In the genomic region with DNA sequence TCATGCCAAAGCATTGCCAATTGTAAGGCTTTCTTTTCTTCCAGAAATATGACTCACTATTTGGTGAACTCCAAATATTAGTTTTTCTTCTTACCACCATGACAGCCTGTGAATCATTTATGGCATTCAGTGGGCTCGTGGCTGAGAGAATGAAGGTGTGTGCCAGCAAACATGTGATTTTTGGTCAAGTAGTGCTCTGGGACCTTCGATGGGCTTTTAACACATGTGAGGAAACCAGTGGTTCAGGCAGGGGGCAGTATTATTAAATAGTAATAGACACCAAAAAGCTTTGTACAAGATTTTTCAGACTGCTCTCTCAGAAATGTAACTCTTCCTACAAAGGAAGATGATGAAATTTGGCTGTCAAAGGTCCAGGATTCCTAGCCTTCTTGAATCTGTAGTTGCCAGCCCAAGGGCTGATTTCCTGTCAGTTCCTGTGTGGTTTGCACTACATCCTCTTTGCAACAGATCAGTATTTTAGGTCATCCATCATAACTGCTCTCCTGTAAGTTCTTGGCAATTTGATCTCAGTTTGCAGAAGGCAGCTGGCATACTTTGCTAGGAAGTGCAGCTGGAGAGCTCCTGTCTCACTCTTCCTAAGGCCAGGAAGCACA, we compare ENCODE assay signal across 8 cellular contexts.
DNase-seq lines count a peak whose midpoint lies in the region; ATAC-seq and TF ChIP-seq lines count a peak whose summit lies in the region.

No MANE protein-coding gene starts in this region.

- peak overlapping the region; percentile 18 for H3K4me2 ChIP-seq in IMR-90 (ENCODE audit: low read depth, low read length)

- no peak for TF ChIP-seq POLR2A in IMR-90 (IDR thresholded peaks at IDR 0.05; ENCODE audit: low read depth, low read length)

- peaks cover 20 to 32% of the 10 kb centered on the region in 2 experiments for H3K79me1 ChIP-seq in IMR-90 (ENCODE audit: low read depth in 1 of 2, low read length in 2 of 2)

- H3K4me3 ChIP-seq in IMR-90 (ENCODE audit: insufficient read depth, low read depth, low read length) (no peak overlapping the region), choroid plexus epithelial cell (ENCODE audit: low read depth, low read length) (no peak overlapping the region), mesodermal cell (ENCODE audit: extremely low read depth, insufficient read depth, low read length, poor library complexity, severe bottlenecking) (no peak overlapping the region), stomach smooth muscle (ENCODE audit: low read length in 2 of 2) (no peak overlapping the region)

- TF ChIP-seq RAD21 in IMR-90 (IDR thresholded peaks at IDR 0.05; ENCODE audit: low read length), result peak; percentile 45

- intact Hi-C loops in IMR-90 (cut with micrococcal nuclease), result loop anchor here (1.0 to 10.0 kb wide), 6 partner anchors 180 to 441 kb away; partner anchors contain the start of gene MRPL33

- H3K9ac ChIP-seq in IMR-90 (ENCODE audit: low read depth, low read length) (peak overlapping the region; percentile 18; the same call in 1 of the 2 replicates), stomach smooth muscle (ENCODE audit: low read length in 2 of 2) (peak overlapping the region in 1 of 2 donors; percentile 34)

- H3K4ac ChIP-seq in IMR-90 (ENCODE audit: low read depth, low read length), result peak overlapping the region; percentile 82

- H3K9me1 ChIP-seq in IMR-90 (ENCODE audit: insufficient read depth, low read length), result peaks cover 3% of the 10 kb centered on the region; the same call in 1 of the 2 replicates

- DNase-seq in DMS 273 (lab: John Stamatoyannopoulos, UW; ENCODE audit: unreplicated experiment) (peak; percentile 84), IMR-90 (peak; percentile 97), SW 1271 (lab: John Stamatoyannopoulos, UW) (peak; percentile 84 to 98), choroid plexus epithelial cell (ENCODE audit: low read depth) (peak; percentile 99), NCI-H748 (lab: John Stamatoyannopoulos, UW; ENCODE audit: unreplicated experiment) (no peak)

- in situ Hi-C loops in IMR-90 (cut with MboI; ENCODE audit: low sequenced_read_pairs), result no loop called here

- peak overlapping the region; percentile 8; the same call in 1 of the 2 replicates for H3K14ac ChIP-seq in IMR-90 (replicated peaks; ENCODE audit: low read depth, low read length)

- H2AK5ac ChIP-seq in IMR-90 (ENCODE audit: low read depth, low read length), result peak overlapping the region; percentile 17; the same call in 1 of the 2 replicates

- H3K27me3 ChIP-seq in IMR-90 (ENCODE audit: control insufficient read depth, insufficient read depth, low read length) (no peaks in the 10 kb centered on the region), stomach smooth muscle (ENCODE audit: control insufficient read depth in 1 of 2, insufficient read depth in 2 of 2, low read length in 2 of 2) (no peaks in the 10 kb centered on the region)

- H2AK9ac ChIP-seq in IMR-90 (replicated peaks; ENCODE audit: low read depth, low read length, poor library complexity), result no peak overlapping the region

- peak overlapping the region; percentile 30 for H3K56ac ChIP-seq in IMR-90 (ENCODE audit: extremely low read depth, insufficient read depth, low read length)

- no TSS peak for BruUV-seq in IMR-90 (replicated peaks; lab: Mats Ljungman, UMichigan)

- H2BK5ac ChIP-seq in IMR-90 (ENCODE audit: low read depth, low read length, poor library complexity, severe bottlenecking), result peak overlapping the region; percentile 89

- H2BK120ac ChIP-seq in IMR-90 (ENCODE audit: low read depth, low read length), result peak overlapping the region; percentile 88

- H2AFZ ChIP-seq in IMR-90 (replicated peaks; ENCODE audit: low read length, poor library complexity), result no peak overlapping the region

- CTCF ChIA-PET in IMR-90 (lab: Yijun Ruan, JAX), result interaction anchor here (0.9 to 1.0 kb wide), 2 partner anchors 10 to 78 kb away, joined by 3 to 4 read pairs; no protein-coding TSS in a partner anchor

- peak overlapping the region; percentile 67 for H2BK20ac ChIP-seq in IMR-90 (ENCODE audit: low read depth, low read length)

- no peaks in the 10 kb centered on the region for H4K20me1 ChIP-seq in IMR-90 (ENCODE audit: insufficient read depth, low read length)

- H3K4me1 ChIP-seq in IMR-90 (ENCODE audit: control insufficient read depth, insufficient read depth, low read length), result peaks cover 16% of the 10 kb centered on the region
- H3K4me1 ChIP-seq in mesodermal cell (ENCODE audit: control insufficient read depth, insufficient read depth, low read length, poor library complexity, severe bottlenecking), result peaks cover 2% of the 10 kb centered on the region
- peaks cover 4% of the 10 kb centered on the region for H3K4me1 ChIP-seq in stomach smooth muscle (ENCODE audit: control insufficient read depth, insufficient read depth, low read length)

- POLR2A ChIA-PET in IMR-90 (lab: Charles Lee; ENCODE audit: unreplicated experiment), result no interaction called here

- H3K27ac ChIP-seq in IMR-90 (ENCODE audit: insufficient read depth, low read length) (peak overlapping the region; percentile 73), mesodermal cell (ENCODE audit: low read depth, low read length, severe bottlenecking) (peak overlapping the region; percentile 48), stomach smooth muscle (ENCODE audit: low read length) (peak overlapping the region; percentile 13)

- ATAC-seq in IMR-90 (ENCODE audit: low read depth) (peak; percentile 68), HG03565 (IDR thresholded peaks at IDR 0.05; ENCODE audit: unreplicated experiment) (no peak)

- H4K8ac ChIP-seq in IMR-90 (ENCODE audit: low read depth in 2 of 2, low read length in 2 of 2), result peak overlapping the region; percentile 0 to 67; a peak in 2 of 4 replicates

- H4K91ac ChIP-seq in IMR-90 (ENCODE audit: insufficient read depth, low read depth, low read length), result peak overlapping the region; percentile 73

- no CpG with 5 or more reads among the region's 2 CpGs for WGBS in IMR-90 (ENCODE audit: extremely low coverage in 2 of 2, insufficient read length in 1 of 2), 2 experiments
- 80% methylated on average over 1 of the region's 2 CpGs; no CpG with 5 or more reads in 1 of the 2 experiments for WGBS in mesodermal cell (ENCODE audit: insufficient coverage in 2 of 2), 2 experiments

- H3K36me3 ChIP-seq in IMR-90 (ENCODE audit: control insufficient read depth, insufficient read depth, low read length) (no peaks in the 10 kb centered on the region), mesodermal cell (ENCODE audit: control insufficient read depth, insufficient read depth, low read length) (no peaks in the 10 kb centered on the region), stomach smooth muscle (ENCODE audit: control insufficient read depth in 2 of 2, insufficient read depth in 2 of 2, low read length in 2 of 2) (no peaks in the 10 kb centered on the region)

- H3K23ac ChIP-seq in IMR-90 (ENCODE audit: low read depth, low read length), result peak overlapping the region; percentile 16; the same call in 1 of the 2 replicates

- H3K18ac ChIP-seq in IMR-90 (ENCODE audit: low read depth, low read length), result peak overlapping the region; percentile 37; the same call in 1 of the 2 replicates

- H4K5ac ChIP-seq in IMR-90 (ENCODE audit: low read depth, low read length), result peak overlapping the region; percentile 13; the same call in 1 of the 2 replicates

- H3K9me3 ChIP-seq in IMR-90 (ENCODE audit: control insufficient read depth, insufficient read depth, low read length) (no peaks in the 10 kb centered on the region), mesodermal cell (ENCODE audit: control insufficient read depth, low read length) (no peaks in the 10 kb centered on the region), stomach smooth muscle (ENCODE audit: control insufficient read depth in 2 of 2, low read length in 2 of 2) (no peaks in the 10 kb centered on the region)

- peak; percentile 46 for TF ChIP-seq CTCF in IMR-90 (conservative IDR thresholded peaks at IDR 0.05; ENCODE audit: low read depth, low read length)
- TF ChIP-seq CTCF in choroid plexus epithelial cell (conservative IDR thresholded peaks at IDR 0.05; ENCODE audit: low read depth, low read length), result peak; percentile 57

- peak overlapping the region; percentile 10; the same call in 2 of the 3 replicates for H2BK15ac ChIP-seq in IMR-90 (ENCODE audit: low read depth, low read length)

- dilution Hi-C loops in IMR-90 (cut with HindIII; ENCODE audit: low sequenced_read_pairs, unreplicated experiment), result no loop called here

TF ChIP-seq in IMR-90, 13 proteins besides CTCF, POLR2A, EP300 and RAD21:
- TF ChIP-seq NFE2L2 (IDR thresholded peaks at IDR 0.05; ENCODE audit: low read depth, low read length), result no peak
- no peak for TF ChIP-seq RFX5 (IDR thresholded peaks at IDR 0.05; ENCODE audit: low read depth, low read length)
- peak; percentile 58; the same call in 1 of the 2 replicates for TF ChIP-seq MXI1 (IDR thresholded peaks at IDR 0.05; ENCODE audit: borderline replicate concordance, low read depth, low read length)
- 0 out of 2 replicates have a peak, but pooled peaks have one; percentile 36 for TF ChIP-seq SMC3 (IDR thresholded peaks at IDR 0.05; ENCODE audit: low read depth, low read length)
- TF ChIP-seq CEBPB (IDR thresholded peaks at IDR 0.05; ENCODE audit: low read depth, low read length), result peak; percentile 75
- peak; percentile 50; the same call in 1 of the 2 replicates for TF ChIP-seq BHLHE40 (IDR thresholded peaks at IDR 0.05; ENCODE audit: low read depth, low read length)
- TF ChIP-seq, protein P1, sequence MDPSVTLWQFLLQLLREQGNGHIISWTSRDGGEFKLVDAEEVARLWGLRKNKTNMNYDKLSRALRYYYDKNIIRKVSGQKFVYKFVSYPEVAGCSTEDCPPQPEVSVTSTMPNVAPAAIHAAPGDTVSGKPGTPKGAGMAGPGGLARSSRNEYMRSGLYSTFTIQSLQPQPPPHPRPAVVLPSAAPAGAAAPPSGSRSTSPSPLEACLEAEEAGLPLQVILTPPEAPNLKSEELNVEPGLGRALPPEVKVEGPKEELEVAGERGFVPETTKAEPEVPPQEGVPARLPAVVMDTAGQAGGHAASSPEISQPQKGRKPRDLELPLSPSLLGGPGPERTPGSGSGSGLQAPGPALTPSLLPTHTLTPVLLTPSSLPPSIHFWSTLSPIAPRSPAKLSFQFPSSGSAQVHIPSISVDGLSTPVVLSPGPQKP (IDR thresholded peaks at IDR 0.05; ENCODE audit: borderline replicate concordance, low read depth, low read length), result no peak

Comparison
In these comparisons a context has a peak if more than half of its experiments do, and no peak if none do; other contexts are left out.
1. H3K27ac ChIP-seq: peak in every context shown above with its lines; median percentile 73 in IMR-90; 48 in mesodermal cell; 13 in stomach smooth muscle.